In the genomic region with DNA sequence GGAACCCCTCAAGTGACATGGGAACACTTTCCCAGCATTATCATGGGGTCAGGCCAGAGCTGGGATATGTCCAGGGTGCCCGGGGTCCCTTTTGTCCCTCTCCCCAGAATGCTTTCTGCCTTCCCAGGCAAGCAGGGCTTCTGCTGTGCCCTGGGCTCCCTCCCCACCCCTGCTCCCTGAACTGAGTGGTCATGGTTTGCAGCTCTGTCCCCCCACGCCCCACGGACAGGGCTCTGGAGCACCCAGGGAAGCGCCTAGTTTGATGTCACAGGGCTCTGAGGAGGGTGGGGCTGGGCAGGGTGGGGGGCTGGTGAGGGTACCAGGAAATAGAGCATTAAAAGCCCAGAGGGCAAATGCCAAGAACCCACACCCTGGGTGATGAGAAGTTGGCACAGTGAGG, we compare ENCODE assay signal across 1 cellular context.
TF ChIP-seq lines count a peak whose summit lies in the region.

No MANE protein-coding gene starts in this region.

TF ChIP-seq in H1, 55 proteins besides CTCF, POLR2A, EP300 and RAD21:
- TF ChIP-seq HDAC6 (IDR thresholded peaks at IDR 0.05; ENCODE audit: low read depth, low read length) (no peak), SRF (IDR thresholded peaks at IDR 0.05; ENCODE audit: low read depth, low read length) (no peak), SAP30 (IDR thresholded peaks at IDR 0.05; ENCODE audit: insufficient read depth, insufficient replicate concordance, low read length) (no peak), MAFK (IDR thresholded peaks at IDR 0.05; ENCODE audit: low read depth, low read length) (no peak), CHD1 (IDR thresholded peaks at IDR 0.05; ENCODE audit: low read depth, low read length) (no peak), GABPA (IDR thresholded peaks at IDR 0.05; ENCODE audit: borderline replicate concordance, insufficient read depth, low read length) (no peak), YY1 (IDR thresholded peaks at IDR 0.05; ENCODE audit: low read depth, low read length) (no peak), JUN (IDR thresholded peaks at IDR 0.05; ENCODE audit: low read depth, low read length) (no peak), SP4 (IDR thresholded peaks at IDR 0.05; ENCODE audit: low read length) (no peak), KDM4A (IDR thresholded peaks at IDR 0.05; ENCODE audit: low read depth, low read length, severe bottlenecking) (no peak), NRF1 (IDR thresholded peaks at IDR 0.05; ENCODE audit: low read depth, low read length) (no peak), TEAD4 (IDR thresholded peaks at IDR 0.05; ENCODE audit: low read depth, low read length) (no peak), POU5F1 (IDR thresholded peaks at IDR 0.05; ENCODE audit: low read depth, low read length) (no peak)
TF ChIP-seq in H1: peak in this region for 0.
